ENCODE assay signal across 8 cellular contexts in genomic region chr16:3938843-3939624, GRCh38. TPM values are rescaled to one million over a fixed set of nuclear protein-coding genes. Genes with fewer than 3 reads are reported as not detected.
DNase-seq lines count a peak whose midpoint lies in the region; ATAC-seq, FAIRE-seq and TF ChIP-seq lines count a peak whose summit lies in the region.

No MANE protein-coding gene starts in this region.

- H3K14ac ChIP-seq in H1 (ENCODE audit: insufficient read length), result no peak overlapping the region

- TF ChIP-seq CTCF in H1 (IDR thresholded peaks at IDR 0.05; ENCODE audit: control extremely low read depth in 1 of 3, insufficient read depth in 1 of 3, low read depth in 1 of 3, low read length in 3 of 3), result peak; percentile 77 to 96 (median 93)

- H3K9me3 ChIP-seq in H1 (ENCODE audit: insufficient read depth in 2 of 2, low read depth in 1 of 2, low read length in 1 of 2), result peaks cover 3 to 9% of the 10 kb centered on the region in 2 experiments; a peak in 2 of 4 replicates

- H4K5ac ChIP-seq in H1 (ENCODE audit: insufficient read length, low read depth, low read length), result no peak overlapping the region

- no peak overlapping the region for H4K91ac ChIP-seq in H1 (replicated peaks; ENCODE audit: insufficient read length, low read length)

- H3K79me1 ChIP-seq in H1 (ENCODE audit: low read depth, low read length), result no peaks in the 10 kb centered on the region

- no peak for ATAC-seq in HG03159 (IDR thresholded peaks at IDR 0.05; ENCODE audit: unreplicated experiment)

- H3K79me2 ChIP-seq in H1 (ENCODE audit: control insufficient read depth in 1 of 2, insufficient read depth in 2 of 2, low read length in 2 of 2), result no peaks in the 10 kb centered on the region

- H2AK5ac ChIP-seq in H1 (ENCODE audit: low read depth, low read length), result no peak overlapping the region

- peak overlapping the region; percentile 58; the same call in 1 of the 2 replicates for H2AFZ ChIP-seq in H1 (ENCODE audit: low read length)

- no peak overlapping the region for H3K4ac ChIP-seq in H1 (replicated peaks; ENCODE audit: insufficient read length, low read depth, low read length)

- POLR2A ChIA-PET in H1 (lab: Charles Lee; ENCODE audit: partially characterized antibody), result interaction anchor here (0.8 to 1.6 kb wide), 6 partner anchors 9 to 103 kb away, joined by 3 to 5 read pairs (median 3); partner anchors contain the start of gene CREBBP

- H3K18ac ChIP-seq in H1 (ENCODE audit: extremely low read depth, low read length), result peak overlapping the region; percentile 68; the same call in 1 of the 2 replicates

- H3K27me3 ChIP-seq in H1 (replicated peaks in 1 of 4; ENCODE audit: control insufficient read depth in 3 of 4, extremely low read depth in 1 of 4, insufficient read depth in 3 of 4, low read length in 3 of 4), result peaks cover 0 to 2% (median 1%) of the 10 kb centered on the region in 4 experiments; a peak in 1 of 7 replicates

- no peaks in the 10 kb centered on the region for H4K20me1 ChIP-seq in H1 (replicated peaks in 1 of 2; ENCODE audit: control insufficient read depth in 1 of 2, insufficient read depth in 2 of 2, low read length in 2 of 2)

- peaks cover 0 to 4% (median 2%) of the 10 kb centered on the region in 4 experiments; a peak in 3 of 7 replicates for H3K4me1 ChIP-seq in H1 (replicated peaks in 1 of 4; ENCODE audit: control insufficient read depth in 3 of 4, insufficient read depth in 4 of 4, low read length in 3 of 4)

- no peak overlapping the region for H3K56ac ChIP-seq in H1 (replicated peaks; ENCODE audit: insufficient read length, low read depth, low read length)

- peak; percentile 63 to 82 for TF ChIP-seq RAD21 in H1 (IDR thresholded peaks at IDR 0.05 in 1 of 2, conservative IDR thresholded peaks at IDR 0.05 in 1 of 2; ENCODE audit: low read depth in 2 of 2, low read length in 2 of 2)

- no peaks in the 10 kb centered on the region for H3K36me3 ChIP-seq in H1 (ENCODE audit: control insufficient read depth in 2 of 4, insufficient read depth in 4 of 4, low read length in 3 of 4)

- peak overlapping the region; percentile 87; the same call in 1 of the 2 replicates for H2BK5ac ChIP-seq in H1 (ENCODE audit: low read depth, low read length)

- H2BK12ac ChIP-seq in H1 (ENCODE audit: low read depth, low read length), result 0 out of 2 replicates have a peak overlapping the region, but pooled peaks have one; percentile 60

- no peak overlapping the region for H3K23ac ChIP-seq in H1 (ENCODE audit: insufficient read length)

- CTCF ChIA-PET in H1 (lab: Charles Lee; ENCODE audit: partially characterized antibody), result interaction anchor here (0.5 to 3.5 kb wide), 38 partner anchors 8 to 526 kb away, joined by 3 to 14 read pairs (median 3); no protein-coding TSS in a partner anchor

- TF ChIP-seq EP300 in H1 (IDR thresholded peaks at IDR 0.05; ENCODE audit: borderline replicate concordance in 1 of 2, low read depth in 2 of 2, low read length in 2 of 2), result no peak

- H4K8ac ChIP-seq in H1 (ENCODE audit: extremely low read depth, insufficient read depth, low read length), result peak overlapping the region; percentile 81

- DNase-seq in DMS53 (lab: John Stamatoyannopoulos, UW) (peak; percentile 60), DMS53 treated with DMSO at 0.1 percent for 48 hours (lab: John Stamatoyannopoulos, UW; ENCODE audit: unreplicated experiment) (no peak), NCI-H2171 (lab: John Stamatoyannopoulos, UW) (peak; percentile 44), H1 (ENCODE audit: low read depth in 1 of 2, low spot score in 2 of 2) (peak; percentile 86 to 94), midbrain (lab: John Stamatoyannopoulos, UW) (peak; percentile 19)
- DNase-seq in activated CD8-positive, alpha-beta memory T cell treated with anti-CD3 and anti-CD28 coated beads for 1 hour (ENCODE audit: extremely low read depth in 1 of 2, low read depth in 1 of 2), result peak; percentile 13 to 59
- DNase-seq in stimulated activated CD8-positive, alpha-beta memory T cell treated with anti-CD3 and anti-CD28 coated beads, Interleukin-4, amount 100 ng/mL, for 24 hours (ENCODE audit: low read depth), result peak; percentile 47

- peak overlapping the region in 2 of 4 experiments; percentile 48; a peak in 3 of 7 replicates for H3K9ac ChIP-seq in H1 (replicated peaks in 1 of 4; ENCODE audit: extremely low read depth in 1 of 4, low read depth in 3 of 4, low read length in 3 of 4)

- H2BK15ac ChIP-seq in H1 (ENCODE audit: low read length), result no peak overlapping the region

- peak overlapping the region; percentile 20 to 80; a peak in 3 of 4 replicates for H3K4me2 ChIP-seq in H1 (ENCODE audit: insufficient read depth in 1 of 2, low read depth in 2 of 2, low read length in 2 of 2)

- peak; percentile 42 for FAIRE-seq in H1 (lab: Jason Lieb, UNC)

- no peak overlapping the region for H2BK20ac ChIP-seq in H1 (ENCODE audit: low read length)

- no peak overlapping the region for H2BK120ac ChIP-seq in H1 (replicated peaks; ENCODE audit: low read depth, low read length)

- no peak overlapping the region for H3K27ac ChIP-seq in H1 (ENCODE audit: low read depth, low read length)

- 22% methylated on average over 43 of the region's 43 CpGs; no CpG with 5 or more reads in 1 of the 2 experiments for WGBS in H1 (ENCODE audit: extremely low coverage in 1 of 2, insufficient coverage in 1 of 2, insufficient read length in 1 of 2, insufficient replicate concordance in 2 of 2, low coverage in 1 of 2, low lambda C conversion rate in 2 of 2, missing lambda C conversion rate in 1 of 2), 2 experiments

- peak overlapping the region in 3 of 4 experiments; percentile 9 to 50 (median 19); a peak in 4 of 8 replicates for H3K4me3 ChIP-seq in H1 (ENCODE audit: extremely low read depth in 1 of 4, insufficient read depth in 2 of 4, low read depth in 3 of 4, low read length in 4 of 4)

- no peaks in the 10 kb centered on the region; the same call in 1 of the 2 replicates for H3K23me2 ChIP-seq in H1 (ENCODE audit: low read depth, low read length)

- peak in 1 of 2 experiments; percentile 55; a peak in 1 of 3 replicates for TF ChIP-seq POLR2A in H1 (IDR thresholded peaks at IDR 0.05; ENCODE audit: control extremely low read depth in 1 of 2, low read depth in 2 of 2, low read length in 2 of 2)

TF ChIP-seq in H1, 55 proteins besides CTCF, POLR2A, EP300 and RAD21:
- TF ChIP-seq RNF2 (IDR thresholded peaks at IDR 0.05; ENCODE audit: borderline replicate concordance, low read depth, low read length, missing control alignments, poor library complexity, severe bottlenecking) (no peak), CREB1 (IDR thresholded peaks at IDR 0.05) (peak; percentile 32; the same call in 1 of the 2 replicates), KDM4A (IDR thresholded peaks at IDR 0.05; ENCODE audit: low read depth, low read length, severe bottlenecking) (peak; percentile 64), TAF1 (IDR thresholded peaks at IDR 0.05; ENCODE audit: low read depth, low read length) (peak; percentile 64; the same call in 1 of the 2 replicates), NANOG (IDR thresholded peaks at IDR 0.05; ENCODE audit: insufficient read depth, low read depth, low read length, poor library complexity, severe bottlenecking) (peak; percentile 44), MAX (IDR thresholded peaks at IDR 0.05) (0 out of 2 replicates have a peak, but pooled peaks have one; percentile 16), CBX8 (IDR thresholded peaks at IDR 0.05; ENCODE audit: borderline replicate concordance, low read depth, low read length) (no peak), POLR2AphosphoS5 (IDR thresholded peaks at IDR 0.05; ENCODE audit: low read depth, low read length) (0 out of 2 replicates have a peak, but pooled peaks have one; percentile 17), TBP (IDR thresholded peaks at IDR 0.05; ENCODE audit: low read depth, low read length) (peak; percentile 45; the same call in 1 of the 2 replicates), JUND (IDR thresholded peaks at IDR 0.05; ENCODE audit: low read length) (0 out of 2 replicates have a peak, but pooled peaks have one; percentile 7), YY1 (IDR thresholded peaks at IDR 0.05; ENCODE audit: low read depth, low read length) (peak; percentile 16; the same call in 1 of the 2 replicates), FOSL1 (IDR thresholded peaks at IDR 0.05; ENCODE audit: insufficient read depth, low read depth, low read length) (no peak), SP4 (IDR thresholded peaks at IDR 0.05; ENCODE audit: low read length) (0 out of 2 replicates have a peak, but pooled peaks have one; percentile 63), SRF (IDR thresholded peaks at IDR 0.05; ENCODE audit: low read depth, low read length) (0 out of 2 replicates have a peak, but pooled peaks have one; percentile 28)

RNA-seq across cellular contexts. Expression of gene CREBBP, which starts 58.5 kb away (rescaled TPM):
- total RNA-seq in H1 (2021; fragmentation: NEBNext Ultra II Directional; extraction: Animal tissue kit (Norgen Biotek cat#: 25700)), result 60.1 and 66.1 TPM in 2 replicates
- 10.0 and 15.9 TPM in 2 replicates for polyA plus RNA-seq in H1 (2011; rRNA removed)
- 7.3 TPM for polyA plus RNA-seq in H1 (2011; cell fraction: cytosol; rRNA removed)
- polyA plus RNA-seq in H1 (2011; cell fraction: nucleus; rRNA removed), result 28.2 TPM
- 25.6 to 34.1 TPM (median 29.2 TPM) in 4 replicates for polyA plus RNA-seq in H1 (2012, experiment 1 of 2)
- 5.6 TPM for polyA plus RNA-seq in H1 (2012, experiment 2 of 2)
- 20.5 TPM for polyA plus RNA-seq in H1 (2013, experiment 1 of 2)
- 18.9 TPM for polyA plus RNA-seq in H1 (2013, experiment 2 of 2)
- polyA minus RNA-seq in H1 (2011; rRNA and poly(A)+ RNA removed), result 29.5 and 35.0 TPM in 2 replicates
- polyA minus RNA-seq in H1 (2011; cell fraction: cytosol; rRNA and poly(A)+ RNA removed), result 50.9 TPM
- 57.2 TPM for polyA minus RNA-seq in H1 (2011; cell fraction: nucleus; rRNA and poly(A)+ RNA removed)
